Comparison of ENCODE assay signal across 12 cellular contexts in the genomic region with DNA sequence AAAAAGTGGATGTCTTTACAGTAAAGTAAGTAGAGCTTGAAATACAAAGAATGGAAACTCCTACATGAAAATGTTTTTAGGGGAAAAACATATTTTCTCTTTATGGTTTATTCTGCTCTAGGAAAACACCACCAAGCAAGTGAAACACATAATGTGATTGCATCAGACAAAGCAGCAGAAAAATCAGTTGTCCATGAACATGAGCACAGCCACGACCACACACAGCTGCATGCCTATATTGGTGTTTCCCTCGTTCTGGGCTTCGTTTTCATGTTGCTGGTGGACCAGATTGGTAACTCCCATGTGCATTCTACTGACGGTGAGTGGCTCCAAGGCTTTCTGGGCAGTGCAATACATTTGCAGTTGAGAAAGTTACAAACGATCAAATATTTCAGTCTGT. TPM values are rescaled to one million over a fixed set of nuclear protein-coding genes. Genes with fewer than 3 reads are reported as not detected.
DNase-seq lines count a peak whose midpoint lies in the region; ATAC-seq lines count a peak whose summit lies in the region.
"Had no signal": no experiment of that assay in that cellular context is flagged by ENCODE, and none has a peak within 500 bp of the region (broad histone marks: within the 10 kb centered on the region; RNA-seq: fewer than 3 reads in every experiment).

No MANE protein-coding gene starts in this region.

- H3K4me1 Mint-ChIP-seq in activated naive CD4-positive, alpha-beta T cell treated with anti-CD3 and anti-CD28 coated beads for 36 hours (ENCODE audit: low read depth), result peaks cover 18% of the 10 kb centered on the region
- peaks cover 13 to 26% of the 10 kb centered on the region in 2 donors for H3K4me1 Mint-ChIP-seq in stimulated activated naive B cell treated with anti-CD40 and anti-IgM and Interleukin-4, amounts not matched to agents 10 μg/mL and 1 μg/mL and 100 μg/mL, for 72 hours
- H3K4me1 Mint-ChIP-seq in effector memory CD8-positive, alpha-beta T cell (ENCODE audit: low read depth in 2 of 2), result peaks cover 1 to 17% of the 10 kb centered on the region in 2 donors

- intact Hi-C loops in activated naive CD4-positive, alpha-beta T cell treated with anti-CD3 and anti-CD28 coated beads for 36 hours (cut with micrococcal nuclease), result loop anchor here (2.0 kb wide), 1 partner anchor 43 kb away; a partner anchor contains a TSS

- H3K4me3 Mint-ChIP-seq in activated naive CD4-positive, alpha-beta T cell treated with anti-CD3 and anti-CD28 coated beads for 36 hours, result peak overlapping the region; percentile 74
- H3K4me3 Mint-ChIP-seq in stimulated activated naive B cell treated with anti-CD40 and anti-IgM and Interleukin-4, amounts not matched to agents 10 μg/mL and 1 μg/mL and 100 μg/mL, for 72 hours, result peak overlapping the region; percentile 39
- no peak overlapping the region for H3K4me3 Mint-ChIP-seq in effector memory CD8-positive, alpha-beta T cell

- peaks cover 31% of the 10 kb centered on the region for H3K36me3 Mint-ChIP-seq in activated naive CD4-positive, alpha-beta T cell treated with anti-CD3 and anti-CD28 coated beads for 36 hours (ENCODE audit: low read depth)
- peaks cover 5 to 11% of the 10 kb centered on the region in 2 donors for H3K36me3 Mint-ChIP-seq in activated naive CD4-positive, alpha-beta T cell treated with anti-CD3 and anti-CD28 coated beads, Interleukin-2, amount 50 U/mL, for 72 hours
- peaks cover 37 to 63% of the 10 kb centered on the region in 2 donors for H3K36me3 Mint-ChIP-seq in stimulated activated naive B cell treated with anti-CD40 and anti-IgM and Interleukin-4, amounts not matched to agents 10 μg/mL and 1 μg/mL and 100 μg/mL, for 72 hours
- H3K36me3 Mint-ChIP-seq in effector memory CD8-positive, alpha-beta T cell (ENCODE audit: insufficient read depth), result peaks cover 24% of the 10 kb centered on the region

- CTCF ChIA-PET in activated naive CD4-positive, alpha-beta T cell treated with anti-CD3 and anti-CD28 coated beads for 36 hours (lab: Charles Lee), result no interaction called here

- no peak for ATAC-seq in activated naive CD4-positive, alpha-beta T cell treated with anti-CD3 and anti-CD28 coated beads, Interleukin-2, amount 50 U/mL, for 72 hours
- ATAC-seq in HG02763 (IDR thresholded peaks at IDR 0.05; ENCODE audit: unreplicated experiment), result peak; percentile 61
- peak; percentile 98 for ATAC-seq in stimulated activated naive B cell treated with anti-CD40 and anti-IgM and Interleukin-4, amounts not matched to agents 10 μg/mL and 1 μg/mL and 100 μg/mL, for 72 hours (replicated peaks)
- no peak for ATAC-seq in effector memory CD8-positive, alpha-beta T cell (replicated peaks)
- ATAC-seq: PC-3 had no signal

- peak; percentile 26 for DNase-seq in activated naive CD4-positive, alpha-beta T cell treated with anti-CD3 and anti-CD28 coated beads for 36 hours
- no peak for DNase-seq in activated naive CD4-positive, alpha-beta T cell treated with anti-CD3 and anti-CD28 coated beads, Interleukin-2, amount 50 U/mL, for 72 hours (ENCODE audit: low spot score in 2 of 2)
- DNase-seq in OCI-M1 (lab: John Stamatoyannopoulos, UW), result peak; percentile 10
- peak; percentile 35 for DNase-seq in stimulated activated naive B cell treated with anti-CD40 and anti-IgM and Interleukin-4, amounts not matched to agents 10 μg/mL and 1 μg/mL and 100 μg/mL, for 72 hours
- no peak for DNase-seq in NCI-H187 treated with DMSO at 0.1 percent for 48 hours (lab: John Stamatoyannopoulos, UW)
- no peak for DNase-seq in effector memory CD8-positive, alpha-beta T cell
- DNase-seq in activated CD4-positive, alpha-beta T cell treated with anti-CD3 and anti-CD28 coated beads, Interleukin-2, amount 50 U/mL, for 1 hour, result no peak
- DNase-seq: anterior cingulate cortex, kidney glomerular epithelial cell, NCI-H1105, PC-3 had no signal

- peak overlapping the region; percentile 54 for H3K27ac Mint-ChIP-seq in activated naive CD4-positive, alpha-beta T cell treated with anti-CD3 and anti-CD28 coated beads for 36 hours
- peak overlapping the region in 1 of 2 donors; percentile 81 for H3K27ac Mint-ChIP-seq in activated naive CD4-positive, alpha-beta T cell treated with anti-CD3 and anti-CD28 coated beads, Interleukin-2, amount 50 U/mL, for 72 hours
- peak overlapping the region; percentile 81 for H3K27ac Mint-ChIP-seq in stimulated activated naive B cell treated with anti-CD40 and anti-IgM and Interleukin-4, amounts not matched to agents 10 μg/mL and 1 μg/mL and 100 μg/mL, for 72 hours
- H3K27ac Mint-ChIP-seq in effector memory CD8-positive, alpha-beta T cell, result no peak overlapping the region

- no peaks in the 10 kb centered on the region for H3K27me3 Mint-ChIP-seq in activated naive CD4-positive, alpha-beta T cell treated with anti-CD3 and anti-CD28 coated beads for 36 hours (ENCODE audit: low read depth)
- no peaks in the 10 kb centered on the region for H3K27me3 Mint-ChIP-seq in stimulated activated naive B cell treated with anti-CD40 and anti-IgM and Interleukin-4, amounts not matched to agents 10 μg/mL and 1 μg/mL and 100 μg/mL, for 72 hours
- no peaks in the 10 kb centered on the region for H3K27me3 Mint-ChIP-seq in effector memory CD8-positive, alpha-beta T cell

- H3K9me3 Mint-ChIP-seq in activated naive CD4-positive, alpha-beta T cell treated with anti-CD3 and anti-CD28 coated beads for 36 hours, result no peaks in the 10 kb centered on the region
- H3K9me3 Mint-ChIP-seq in activated naive CD4-positive, alpha-beta T cell treated with anti-CD3 and anti-CD28 coated beads, Interleukin-2, amount 50 U/mL, for 72 hours, result no peaks in the 10 kb centered on the region
- no peaks in the 10 kb centered on the region for H3K9me3 Mint-ChIP-seq in stimulated activated naive B cell treated with anti-CD40 and anti-IgM and Interleukin-4, amounts not matched to agents 10 μg/mL and 1 μg/mL and 100 μg/mL, for 72 hours
- no peaks in the 10 kb centered on the region for H3K9me3 Mint-ChIP-seq in effector memory CD8-positive, alpha-beta T cell

RNA-seq across cellular contexts. Expression of a gene that starts 42.6 kb away (rescaled TPM):
- not detected for total RNA-seq in activated naive CD4-positive, alpha-beta T cell treated with anti-CD3 and anti-CD28 coated beads for 36 hours
- total RNA-seq in activated naive CD4-positive, alpha-beta T cell treated with anti-CD3 and anti-CD28 coated beads, Interleukin-2, amount 50 U/mL, for 72 hours, result under 1 TPM; 0.05 to 0.12 TPM

RNA-seq across cellular contexts. Expression of a gene that starts 43.5 kb away (rescaled TPM):
- 10 to 100 TPM; 53.4 to 54.5 TPM for total RNA-seq in activated naive CD4-positive, alpha-beta T cell treated with anti-CD3 and anti-CD28 coated beads for 36 hours
- 10 to 100 TPM; 48.1 to 52.4 TPM for total RNA-seq in activated naive CD4-positive, alpha-beta T cell treated with anti-CD3 and anti-CD28 coated beads, Interleukin-2, amount 50 U/mL, for 72 hours

RNA-seq across cellular contexts. Expression of a gene that starts 43.8 kb away (rescaled TPM):
- 100 to 1,000 TPM; 338 to 348 TPM for total RNA-seq in activated naive CD4-positive, alpha-beta T cell treated with anti-CD3 and anti-CD28 coated beads for 36 hours
- total RNA-seq in activated naive CD4-positive, alpha-beta T cell treated with anti-CD3 and anti-CD28 coated beads, Interleukin-2, amount 50 U/mL, for 72 hours, result 100 to 1,000 TPM; 296 to 371 TPM

Comparison
In these comparisons a context has a peak if more than half of its experiments do, and no peak if none do; other contexts are left out.
1. DNase-seq: peak in activated naive CD4-positive, alpha-beta T cell treated with anti-CD3 and anti-CD28 coated beads for 36 hours (single experiment), OCI-M1 (single experiment) and stimulated activated naive B cell treated with anti-CD40 and anti-IgM and Interleukin-4, amounts not matched to agents 10 μg/mL and 1 μg/mL and 100 μg/mL, for 72 hours (single experiment); none in activated naive CD4-positive, alpha-beta T cell treated with anti-CD3 and anti-CD28 coated beads, Interleukin-2, amount 50 U/mL, for 72 hours (0 of 2), NCI-H187 treated with DMSO at 0.1 percent for 48 hours (single experiment), effector memory CD8-positive, alpha-beta T cell (0 of 3) and activated CD4-positive, alpha-beta T cell treated with anti-CD3 and anti-CD28 coated beads, Interleukin-2, amount 50 U/mL, for 1 hour (single experiment).
2. H3K27ac Mint-ChIP-seq: peak in activated naive CD4-positive, alpha-beta T cell treated with anti-CD3 and anti-CD28 coated beads for 36 hours (single experiment) and stimulated activated naive B cell treated with anti-CD40 and anti-IgM and Interleukin-4, amounts not matched to agents 10 μg/mL and 1 μg/mL and 100 μg/mL, for 72 hours (single experiment); none in effector memory CD8-positive, alpha-beta T cell (0 of 2).
3. H3K4me3 Mint-ChIP-seq: peak in activated naive CD4-positive, alpha-beta T cell treated with anti-CD3 and anti-CD28 coated beads for 36 hours (single experiment) and stimulated activated naive B cell treated with anti-CD40 and anti-IgM and Interleukin-4, amounts not matched to agents 10 μg/mL and 1 μg/mL and 100 μg/mL, for 72 hours (2 of 2); none in effector memory CD8-positive, alpha-beta T cell (0 of 2).
4. ATAC-seq: peak in HG02763 (single experiment) and stimulated activated naive B cell treated with anti-CD40 and anti-IgM and Interleukin-4, amounts not matched to agents 10 μg/mL and 1 μg/mL and 100 μg/mL, for 72 hours (2 of 2); none in activated naive CD4-positive, alpha-beta T cell treated with anti-CD3 and anti-CD28 coated beads, Interleukin-2, amount 50 U/mL, for 72 hours (0 of 2) and effector memory CD8-positive, alpha-beta T cell (single experiment).